Comparison of ENCODE assay signal across 19 cellular contexts in the genomic region with DNA sequence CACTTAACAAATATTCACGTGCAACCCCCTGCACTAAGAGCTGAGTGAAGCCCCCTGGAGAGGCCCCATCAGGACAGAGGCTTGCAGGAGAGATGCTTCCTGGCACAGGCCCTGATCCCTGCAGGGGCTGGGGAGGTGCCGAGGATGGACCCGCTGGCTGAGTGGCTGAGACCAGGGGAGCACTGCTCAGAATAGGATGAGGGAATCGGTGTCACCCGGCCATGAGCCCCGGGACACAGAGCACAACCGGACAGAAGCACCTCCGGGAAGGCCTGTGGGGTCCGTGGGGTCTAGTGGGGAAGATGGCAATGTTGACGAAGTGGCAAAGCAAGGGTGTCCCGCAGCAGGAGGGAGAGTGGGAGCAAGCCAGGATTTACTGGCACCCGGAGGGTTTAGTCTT.
DNase-seq lines count a peak whose midpoint lies in the region; ATAC-seq and TF ChIP-seq lines count a peak whose summit lies in the region.
"Had no signal": no experiment of that assay in that cellular context is flagged by ENCODE, and none has a peak within 500 bp of the region (broad histone marks: within the 10 kb centered on the region; RNA-seq: fewer than 3 reads in every experiment).

No MANE protein-coding gene starts in this region.

- H3K27ac Mint-ChIP-seq in H9, result no peak overlapping the region
- H3K27ac Mint-ChIP-seq in endodermal cell, result no peak overlapping the region
- peak overlapping the region; percentile 60 for H3K27ac Mint-ChIP-seq in neural progenitor cell
- H3K27ac Mint-ChIP-seq in immature natural killer cell, result no peak overlapping the region
- H3K27ac Mint-ChIP-seq: CD4-positive, alpha-beta T cell; CD8-positive, alpha-beta memory T cell had no signal

- no peak overlapping the region for H3K27ac ChIP-seq in H9 (ENCODE audit: insufficient read length, low read depth, low read length)
- H3K27ac ChIP-seq in endodermal cell (ENCODE audit: low read depth, low read length), result no peak overlapping the region
- no peak overlapping the region for H3K27ac ChIP-seq in neural progenitor cell
- H3K27ac ChIP-seq in upper lobe of right lung, result no peak overlapping the region
- H3K27ac ChIP-seq: 22Rv1; BLaER1 treated with 17β-estradiol and CSF1 and Interleukin-3, amounts not matched to agents 10 nM and 100 nM; GM23248 had no signal

- H3K4ac ChIP-seq in H9 (ENCODE audit: low read depth, low read length), result no peak overlapping the region

- H3K23me2 ChIP-seq in H9 (ENCODE audit: insufficient read length, low read depth, low read length, poor library complexity, severe bottlenecking), result no peaks in the 10 kb centered on the region

- no peak overlapping the region for H2BK15ac ChIP-seq in H9 (ENCODE audit: low read depth, low read length)

- no peak overlapping the region for H4K5ac ChIP-seq in H9 (ENCODE audit: insufficient read length, low read depth, low read length)

- H3K4me3 Mint-ChIP-seq in H9, result no peak overlapping the region
- no peak overlapping the region for H3K4me3 Mint-ChIP-seq in endodermal cell
- H3K4me3 Mint-ChIP-seq in neural progenitor cell, result no peak overlapping the region
- H3K4me3 Mint-ChIP-seq in immature natural killer cell, result no peak overlapping the region
- H3K4me3 Mint-ChIP-seq: CD14-positive monocyte; CD4-positive, alpha-beta T cell; CD8-positive, alpha-beta memory T cell had no signal

- H3K4me1 Mint-ChIP-seq in H9 (peaks cover 0 to 2% of the 10 kb centered on the region in 2 experiments; a peak in 1 of 4 replicates), endodermal cell (no peaks in the 10 kb centered on the region), neural progenitor cell (peaks cover 10% of the 10 kb centered on the region), immature natural killer cell (no peaks in the 10 kb centered on the region)
- H3K4me1 Mint-ChIP-seq: CD14-positive monocyte; CD8-positive, alpha-beta memory T cell had no signal

- H4K8ac ChIP-seq in H9 (replicated peaks; ENCODE audit: insufficient read length, low read depth, low read length), result no peak overlapping the region

- peaks cover 0 to 3% of the 10 kb centered on the region in 2 experiments; a peak in 1 of 5 replicates for H3K9me3 Mint-ChIP-seq in H9
- H3K9me3 Mint-ChIP-seq in endodermal cell, result no peaks in the 10 kb centered on the region
- no peaks in the 10 kb centered on the region for H3K9me3 Mint-ChIP-seq in neural progenitor cell
- no peaks in the 10 kb centered on the region for H3K9me3 Mint-ChIP-seq in immature natural killer cell
- H3K9me3 Mint-ChIP-seq: CD4-positive, alpha-beta T cell had no signal

- H3K9me3 ChIP-seq in H9 (ENCODE audit: control insufficient read depth, low read depth, low read length) (no peaks in the 10 kb centered on the region), endodermal cell (ENCODE audit: control insufficient read depth, low read length) (no peaks in the 10 kb centered on the region), neural progenitor cell (ENCODE audit: low read depth) (no peaks in the 10 kb centered on the region), upper lobe of right lung (no peaks in the 10 kb centered on the region)
- H3K9me3 ChIP-seq: BE2C; BLaER1 treated with 17β-estradiol and CSF1 and Interleukin-3, amounts not matched to agents 10 nM and 100 nM had no signal

- H3K4me1 ChIP-seq in H9 (ENCODE audit: insufficient read depth, low read length) (no peaks in the 10 kb centered on the region), endodermal cell (ENCODE audit: control insufficient read depth, insufficient read depth, low read length) (no peaks in the 10 kb centered on the region), neural progenitor cell (no peaks in the 10 kb centered on the region), upper lobe of right lung (no peaks in the 10 kb centered on the region)
- H3K4me1 ChIP-seq: BE2C had no signal

- no peak overlapping the region for H3K56ac ChIP-seq in H9 (ENCODE audit: insufficient read length, low read depth, low read length)

- no peak overlapping the region for H2BK120ac ChIP-seq in H9 (ENCODE audit: low read depth, low read length, poor library complexity, severe bottlenecking)

- H3K79me1 ChIP-seq in H9 (ENCODE audit: insufficient read depth, low read depth, low read length, poor library complexity, severe bottlenecking), result no peaks in the 10 kb centered on the region

- H3K14ac ChIP-seq in H9 (ENCODE audit: insufficient read depth, low read length), result no peak overlapping the region

- H3K79me2 ChIP-seq in H9 (ENCODE audit: insufficient read depth, low read length), result no peaks in the 10 kb centered on the region
- H3K79me2 ChIP-seq in neural progenitor cell (ENCODE audit: low read depth), result no peaks in the 10 kb centered on the region

- no peak overlapping the region for H2AK5ac ChIP-seq in H9 (ENCODE audit: insufficient read length, low read length)

- no peak overlapping the region for H2BK20ac ChIP-seq in H9 (ENCODE audit: low read depth, low read length, poor library complexity, severe bottlenecking)

- no peak overlapping the region for H3K18ac ChIP-seq in H9 (ENCODE audit: insufficient read length, low read depth, low read length)

- no peaks in the 10 kb centered on the region for H3K36me3 Mint-ChIP-seq in H9 (ENCODE audit: insufficient read depth in 1 of 3, low read depth in 3 of 3)
- no peaks in the 10 kb centered on the region for H3K36me3 Mint-ChIP-seq in endodermal cell (ENCODE audit: low read depth)
- no peaks in the 10 kb centered on the region for H3K36me3 Mint-ChIP-seq in neural progenitor cell
- no peaks in the 10 kb centered on the region for H3K36me3 Mint-ChIP-seq in immature natural killer cell
- H3K36me3 Mint-ChIP-seq: CD14-positive monocyte; CD8-positive, alpha-beta memory T cell had no signal

- H3K4me3 ChIP-seq in endodermal cell (ENCODE audit: low read length) (no peak overlapping the region), neural progenitor cell (no peak overlapping the region), upper lobe of right lung (no peak overlapping the region)
- H3K4me3 ChIP-seq: BLaER1 treated with 17β-estradiol and CSF1 and Interleukin-3, amounts not matched to agents 10 nM and 100 nM; GM23248 had no signal

- no peak overlapping the region for H3T11ph ChIP-seq in H9 (ENCODE audit: low read length)

- TF ChIP-seq CTCF in H9 (conservative IDR thresholded peaks at IDR 0.05), result no peak
- no peak for TF ChIP-seq CTCF in endodermal cell (conservative IDR thresholded peaks at IDR 0.05)
- TF ChIP-seq CTCF in neural progenitor cell (IDR thresholded peaks at IDR 0.05), result no peak
- TF ChIP-seq CTCF in upper lobe of right lung (IDR thresholded peaks at IDR 0.05), result no peak

- H3K27me3 Mint-ChIP-seq in H9 (ENCODE audit: low read depth) (peaks cover 4% of the 10 kb centered on the region), endodermal cell (ENCODE audit: insufficient read depth) (no peaks in the 10 kb centered on the region), neural progenitor cell (ENCODE audit: insufficient read depth, low read depth) (no peaks in the 10 kb centered on the region), immature natural killer cell (ENCODE audit: low read depth in 3 of 3) (peaks cover 3 to 6% (median 4%) of the 10 kb centered on the region in 3 donors)

- intact Hi-C loops in upper lobe of right lung (cut with DNase I), result no loop called here

- H4K20me1 ChIP-seq in H9 (ENCODE audit: control insufficient read depth, insufficient read depth, insufficient read length), result no peaks in the 10 kb centered on the region
- no peaks in the 10 kb centered on the region for H4K20me1 ChIP-seq in neural progenitor cell (ENCODE audit: low read depth)

- H3K9ac ChIP-seq in H9 (ENCODE audit: extremely low read depth, insufficient read length, low read length), result no peak overlapping the region
- H3K9ac ChIP-seq in endodermal cell (ENCODE audit: extremely low read depth, low read length, poor library complexity, severe bottlenecking), result no peak overlapping the region
- no peak overlapping the region for H3K9ac ChIP-seq in neural progenitor cell
- H3K9ac ChIP-seq: BLaER1 treated with 17β-estradiol and CSF1 and Interleukin-3, amounts not matched to agents 10 nM and 100 nM; GM23248 had no signal

- DNase-seq in H9, result peak; percentile 16
- peak; percentile 35 for DNase-seq in endodermal cell
- DNase-seq in neural progenitor cell (ENCODE audit: low spot score), result no peak
- no peak for DNase-seq in upper lobe of right lung
- DNase-seq in AML-193 (lab: John Stamatoyannopoulos, UW), result no peak
- no peak for DNase-seq in immature natural killer cell
- DNase-seq: BE2C; CD4-positive, alpha-beta T cell; CD8-positive, alpha-beta memory T cell; DMS53; DMS79 treated with DMSO at 0.1 percent for 48 hours; GF-D8; GM23248; H7 had no signal

- H2BK12ac ChIP-seq in H9 (ENCODE audit: insufficient read length, low read depth, low read length), result no peak overlapping the region

- WGBS in H9 (ENCODE audit: extremely low coverage, insufficient read length, low lambda C conversion rate), result no CpG with 5 or more reads among the region's 12 CpGs
- 88 to 90% methylated on average over 10 to 12 of the region's 12 CpGs for WGBS in endodermal cell (ENCODE audit: insufficient coverage in 1 of 2, insufficient read length in 1 of 2), 2 experiments

- H3K27me3 ChIP-seq in H9 (ENCODE audit: insufficient read depth, low read length) (no peaks in the 10 kb centered on the region), endodermal cell (ENCODE audit: control insufficient read depth, insufficient read depth, low read length, poor library complexity, severe bottlenecking) (no peaks in the 10 kb centered on the region), neural progenitor cell (no peaks in the 10 kb centered on the region), upper lobe of right lung (peaks cover 7% of the 10 kb centered on the region)
- H3K27me3 ChIP-seq: BE2C; BLaER1 treated with 17β-estradiol and CSF1 and Interleukin-3, amounts not matched to agents 10 nM and 100 nM had no signal

- H3K36me3 ChIP-seq in endodermal cell (ENCODE audit: control insufficient read depth, insufficient read depth, low read length) (no peaks in the 10 kb centered on the region), neural progenitor cell (no peaks in the 10 kb centered on the region), upper lobe of right lung (no peaks in the 10 kb centered on the region)
- H3K36me3 ChIP-seq: BE2C; BLaER1 treated with 17β-estradiol and CSF1 and Interleukin-3, amounts not matched to agents 10 nM and 100 nM had no signal

- H3K4me2 ChIP-seq in H9 (ENCODE audit: insufficient read depth, insufficient read length, low read length), result no peak overlapping the region
- H3K4me2 ChIP-seq in neural progenitor cell, result no peak overlapping the region
- H3K4me2 ChIP-seq: BLaER1 treated with 17β-estradiol and CSF1 and Interleukin-3, amounts not matched to agents 10 nM and 100 nM had no signal

- no peaks in the 10 kb centered on the region for H3F3A ChIP-seq in neural progenitor cell (ENCODE audit: low read depth)

- H2AFZ ChIP-seq in H9 (ENCODE audit: low read length), result no peak overlapping the region
- H2AFZ ChIP-seq in neural progenitor cell (replicated peaks), result no peak overlapping the region
- H2AFZ ChIP-seq: GM23248 had no signal

- no peak overlapping the region for H2BK5ac ChIP-seq in H9 (ENCODE audit: insufficient read length, low read length)

- ATAC-seq in upper lobe of right lung, result peak; percentile 27
- no peak for ATAC-seq in GM18517 (IDR thresholded peaks at IDR 0.05; ENCODE audit: unreplicated experiment)
- ATAC-seq: HCT116 had no signal

- H4K91ac ChIP-seq in H9 (ENCODE audit: insufficient read length, low read depth, low read length), result no peak overlapping the region

- H3K23ac ChIP-seq in H9 (ENCODE audit: insufficient read length, low read depth, low read length), result no peak overlapping the region

Comparison
In these comparisons a context has a peak if more than half of its experiments do, and no peak if none do; other contexts are left out.
1. DNase-seq: peak in H9 (single experiment) and endodermal cell (single experiment); none in neural progenitor cell (single experiment), upper lobe of right lung (single experiment), AML-193 (0 of 2) and immature natural killer cell (0 of 3).